11 cellular contexts compared by ENCODE assay signal in genomic region chr14:68268719-68269118, GRCh38.
A peak's percentile ranks its signal among the peaks of the same experiment; 100 is the strongest.
DNase-seq lines count a peak whose midpoint lies in the region; ATAC-seq and TF ChIP-seq lines count a peak whose summit lies in the region.
"Had no signal": no experiment of that assay in that cellular context is flagged by ENCODE, and none has a peak within 500 bp of the region (broad histone marks: within the 10 kb centered on the region; RNA-seq: fewer than 3 reads in every experiment).

No MANE protein-coding gene starts in this region.

- H3K27me3 Mint-ChIP-seq in brain = no peaks in the 10 kb centered on the region

- H3K27ac ChIP-seq in smooth muscle cell (ENCODE audit: low read depth) (peak overlapping the region; percentile 68), foreskin keratinocyte (no peak overlapping the region), A673 (ENCODE audit: low read depth, low read length, poor library complexity, severe bottlenecking) (no peak overlapping the region)

- H3K9me3 Mint-ChIP-seq in brain = no peaks in the 10 kb centered on the region

- CTCF ChIA-PET in A673 (lab: Charles Lee) = no interaction called here

- H4K20me1 ChIP-seq in smooth muscle cell (ENCODE audit: low read depth) = no peaks in the 10 kb centered on the region

- no peak overlapping the region for H2AFZ ChIP-seq in smooth muscle cell (ENCODE audit: low read depth)

- BruUV-seq in A673 (replicated peaks; lab: Mats Ljungman, UMichigan) = no TSS peak

- TF ChIP-seq CTCF in brain (conservative IDR thresholded peaks at IDR 0.05) (no peak), smooth muscle cell (IDR thresholded peaks at IDR 0.05; ENCODE audit: borderline replicate concordance, insufficient read depth, poor library complexity, severe bottlenecking) (no peak), foreskin keratinocyte (conservative IDR thresholded peaks at IDR 0.05) (no peak), A673 (conservative IDR thresholded peaks at IDR 0.05; ENCODE audit: low read depth, low read length) (no peak)

- WGBS in smooth muscle cell (ENCODE audit: low lambda C conversion rate) = 80% methylated on average over 1 of the region's 1 CpG

- peaks cover 48% of the 10 kb centered on the region for H3K4me1 Mint-ChIP-seq in brain

- H3K9ac ChIP-seq in smooth muscle cell (ENCODE audit: low read depth) = no peak overlapping the region

- H3K36me3 ChIP-seq in smooth muscle cell (ENCODE audit: low read depth) (no peaks in the 10 kb centered on the region), A673 (ENCODE audit: insufficient read depth, low read length, poor library complexity, severe bottlenecking) (no peaks in the 10 kb centered on the region)

- H3K9me3 ChIP-seq in smooth muscle cell (replicated peaks; ENCODE audit: low read depth) = no peaks in the 10 kb centered on the region
- H3K9me3 ChIP-seq in A673 (ENCODE audit: low read depth, low read length, poor library complexity, severe bottlenecking) = no peaks in the 10 kb centered on the region

- peaks cover 20% of the 10 kb centered on the region for H3K4me1 ChIP-seq in smooth muscle cell (ENCODE audit: low read depth)
- H3K4me1 ChIP-seq in foreskin keratinocyte = no peaks in the 10 kb centered on the region
- H3K4me1 ChIP-seq in A673 (ENCODE audit: insufficient read depth, low read length, poor library complexity, severe bottlenecking) = peaks cover 15% of the 10 kb centered on the region

- peaks cover 11% of the 10 kb centered on the region for H3F3A ChIP-seq in smooth muscle cell (ENCODE audit: low read depth)

- ATAC-seq in GM18517 (IDR thresholded peaks at IDR 0.05; ENCODE audit: unreplicated experiment) = peak; percentile 10
- peak; percentile 26 for ATAC-seq in HG03175 (IDR thresholded peaks at IDR 0.05; ENCODE audit: unreplicated experiment)
- ATAC-seq in foreskin keratinocyte = no peak
- no peak for ATAC-seq in GM19467 (IDR thresholded peaks at IDR 0.05; ENCODE audit: unreplicated experiment)

- peak overlapping the region; percentile 37 for H3K4me2 ChIP-seq in smooth muscle cell

- H3K4me3 ChIP-seq in smooth muscle cell (no peak overlapping the region), A673 (ENCODE audit: low read depth, low read length, poor library complexity, severe bottlenecking) (no peak overlapping the region)

- no peaks in the 10 kb centered on the region for H3K36me3 Mint-ChIP-seq in brain

- H3K27ac Mint-ChIP-seq in brain = peak overlapping the region in 4 of 5 experiments; percentile 27 to 87 (median 54)

- POLR2A ChIA-PET in A673 (lab: Charles Lee; ENCODE audit: low non-redundant PET) = no interaction called here

- H3K79me2 ChIP-seq in smooth muscle cell (ENCODE audit: low read depth) = no peaks in the 10 kb centered on the region

- no peak for DNase-seq in smooth muscle cell (lab: John Stamatoyannopoulos, UW; ENCODE audit: unreplicated experiment)
- DNase-seq in foreskin keratinocyte = no peak
- DNase-seq in NCI-H2081 treated with DMSO at 0.1 percent for 48 hours (lab: John Stamatoyannopoulos, UW) = no peak
- no peak for DNase-seq in A673 (ENCODE audit: low spot score)
- DNase-seq: activated CD4-positive, CD25-positive, alpha-beta regulatory T cell; midbrain; stimulated activated CD4-positive, alpha-beta T cell treated with anti-CD3 and anti-CD28 coated beads, Interleukin-4, amount 100 ng/mL, for 1 hour had no signal

- intact Hi-C loops in A673 (cut with micrococcal nuclease; ENCODE audit: unreplicated experiment) = no loop called here

- no peaks in the 10 kb centered on the region for H3K27me3 ChIP-seq in smooth muscle cell (ENCODE audit: low read depth)
- H3K27me3 ChIP-seq in foreskin keratinocyte = no peaks in the 10 kb centered on the region
- H3K27me3 ChIP-seq in A673 (replicated peaks; ENCODE audit: insufficient read depth, low read depth, low read length, poor library complexity) = no peaks in the 10 kb centered on the region

- no peak overlapping the region for H3K4me3 Mint-ChIP-seq in brain

Comparison
In these comparisons a context has a peak if more than half of its experiments do, and no peak if none do; other contexts are left out.
1. ATAC-seq: peak in GM18517 (single experiment) and HG03175 (single experiment); none in foreskin keratinocyte (single experiment) and GM19467 (single experiment).